ENCODE assay signal across 1 cellular context in genomic region chr17:7444682-7445010, GRCh38.
TF ChIP-seq lines count a peak whose summit lies in the region.

No MANE protein-coding gene starts in this region.

TF ChIP-seq in HepG2, 621 proteins besides CTCF, POLR2A, EP300 and RAD21:
- TF ChIP-seq ZNF83 (CRISPR knock-in tag; IDR thresholded peaks at IDR 0.05; ENCODE audit: borderline replicate concordance) (no peak), ZNF318 (CRISPR knock-in tag; IDR thresholded peaks at IDR 0.05) (no peak), FOXC1 (CRISPR knock-in tag; IDR thresholded peaks at IDR 0.05; ENCODE audit: borderline replicate concordance) (no peak), TCF12 (IDR thresholded peaks at IDR 0.05) (no peak), TCF12 (CRISPR knock-in tag; IDR thresholded peaks at IDR 0.05) (no peak)
- TF ChIP-seq, protein P1, sequence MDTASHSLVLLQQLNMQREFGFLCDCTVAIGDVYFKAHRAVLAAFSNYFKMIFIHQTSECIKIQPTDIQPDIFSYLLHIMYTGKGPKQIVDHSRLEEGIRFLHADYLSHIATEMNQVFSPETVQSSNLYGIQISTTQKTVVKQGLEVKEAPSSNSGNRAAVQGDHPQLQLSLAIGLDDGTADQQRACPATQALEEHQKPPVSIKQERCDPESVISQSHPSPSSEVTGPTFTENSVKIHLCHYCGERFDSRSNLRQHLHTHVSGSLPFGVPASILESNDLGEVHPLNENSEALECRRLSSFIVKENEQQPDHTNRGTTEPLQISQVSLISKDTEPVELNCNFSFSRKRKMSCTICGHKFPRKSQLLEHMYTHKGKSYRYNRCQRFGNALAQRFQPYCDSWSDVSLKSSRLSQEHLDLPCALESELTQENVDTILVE (CRISPR knock-in tag; IDR thresholded peaks at IDR 0.05), result no peak
- TF ChIP-seq, protein P2, sequence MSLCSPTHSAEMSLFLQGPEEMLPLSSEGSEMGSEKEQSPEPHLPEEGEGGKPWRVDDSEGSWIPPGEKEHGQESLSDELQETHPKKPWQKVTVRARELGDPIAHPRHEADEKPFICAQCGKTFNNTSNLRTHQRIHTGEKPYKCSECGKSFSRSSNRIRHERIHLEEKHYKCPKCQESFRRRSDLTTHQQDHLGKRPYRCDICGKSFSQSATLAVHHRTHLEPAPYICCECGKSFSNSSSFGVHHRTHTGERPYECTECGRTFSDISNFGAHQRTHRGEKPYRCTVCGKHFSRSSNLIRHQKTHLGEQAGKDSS (CRISPR knock-in tag; IDR thresholded peaks at IDR 0.05; ENCODE audit: borderline replicate concordance, low read depth), result no peak
